ENCODE assay signal across 9 cellular contexts in the genomic region with DNA sequence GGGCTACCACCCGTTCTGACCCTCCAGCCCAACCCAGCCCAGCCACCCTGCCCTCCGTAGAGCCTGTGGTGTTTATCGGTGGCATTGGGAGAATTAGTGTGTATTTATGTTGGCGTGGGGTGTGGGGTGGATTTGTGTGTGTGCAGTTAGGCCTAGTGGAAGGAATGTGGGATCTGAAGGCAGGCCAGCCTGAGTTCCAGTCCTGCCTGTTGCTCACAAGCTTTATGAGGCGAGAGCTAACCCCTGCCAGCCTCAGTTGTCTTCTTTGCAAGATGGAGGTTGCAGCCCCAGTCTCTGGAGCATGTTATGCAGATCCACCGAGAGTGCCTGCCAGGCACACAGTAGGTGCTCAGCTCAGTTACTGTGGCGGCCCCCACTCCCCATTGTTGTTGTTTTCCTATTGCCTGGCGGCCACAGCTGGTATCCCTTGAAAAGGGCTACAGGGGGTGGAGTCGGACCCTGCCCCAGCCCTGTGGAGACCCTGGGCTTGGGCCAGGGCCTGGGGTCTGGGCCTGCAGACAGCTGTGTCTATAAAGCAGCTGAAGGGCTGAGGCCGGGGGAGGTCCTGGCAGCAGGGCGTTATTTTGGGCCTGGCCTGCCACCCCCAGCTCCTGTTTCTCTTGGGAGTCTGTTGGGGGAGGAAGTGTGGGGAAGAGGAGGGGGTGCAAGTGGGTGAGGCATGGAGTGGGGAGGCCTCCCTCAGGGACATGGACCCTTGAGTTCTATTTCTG. TPM values are rescaled to one million over a fixed set of nuclear protein-coding genes. Genes with fewer than 3 reads are reported as not detected.
A peak's percentile ranks its signal among the peaks of the same experiment; 100 is the strongest.
DNase-seq lines count a peak whose midpoint lies in the region; ATAC-seq and TF ChIP-seq lines count a peak whose summit lies in the region.
"Had no signal": no experiment of that assay in that cellular context is flagged by ENCODE, and none has a peak within 500 bp of the region (broad histone marks: within the 10 kb centered on the region; RNA-seq: fewer than 3 reads in every experiment).

No MANE protein-coding gene starts in this region.

- peaks cover 0 to 28% (median 0%) of the 10 kb centered on the region in 3 donors for H3K36me3 ChIP-seq in Peyer's patch

- H3K4me3 ChIP-seq in Peyer's patch (peak overlapping the region in 2 of 4 donors; percentile 10 to 19), fibroblast of pulmonary artery (replicated peaks; ENCODE audit: low read depth, low read length) (no peak overlapping the region)

- H3K4me3 Mint-ChIP-seq in neural crest cell: no peak overlapping the region

- DNase-seq in AG09319 (ENCODE audit: extremely low read depth, low read depth) (peak; percentile 11), Peyer's patch (peak in 1 of 3 donors; percentile 51), fibroblast of pulmonary artery (ENCODE audit: low read depth) (peak; percentile 24), neural crest cell (ENCODE audit: low read depth, low spot score) (no peak), NCI-H187 (lab: John Stamatoyannopoulos, UW) (no peak), NCI-H1417 treated with DMSO at 0.1 percent for 48 hours (lab: John Stamatoyannopoulos, UW) (no peak)
- DNase-seq: NCI-H2227 treated with DMSO at 0.1 percent for 48 hours had no signal

- H3K27ac Mint-ChIP-seq in neural crest cell (ENCODE audit: unreplicated experiment): no peak overlapping the region

- no peaks in the 10 kb centered on the region for H3K36me3 Mint-ChIP-seq in neural crest cell (ENCODE audit: low read depth)

- no peaks in the 10 kb centered on the region for H3K27me3 ChIP-seq in Peyer's patch

- H3K27me3 Mint-ChIP-seq in neural crest cell (ENCODE audit: low read depth): no peaks in the 10 kb centered on the region

- peak; percentile 33 for TF ChIP-seq CTCF in AG09319 (IDR thresholded peaks at IDR 0.05; ENCODE audit: low read depth, low read length)
- peak in 3 of 6 experiments; percentile 38 to 51 (median 47) for TF ChIP-seq CTCF in Peyer's patch (IDR thresholded peaks at IDR 0.05)
- peak; percentile 21 for TF ChIP-seq CTCF in fibroblast of pulmonary artery (IDR thresholded peaks at IDR 0.05; ENCODE audit: low read length, missing control alignments)
- TF ChIP-seq CTCF in neural crest cell (conservative IDR thresholded peaks at IDR 0.05): peak; percentile 48

- peaks cover 32% of the 10 kb centered on the region for H3K4me1 Mint-ChIP-seq in neural crest cell

- no peaks in the 10 kb centered on the region for H3K9me3 ChIP-seq in Peyer's patch

- no peak for TF ChIP-seq POLR2A in Peyer's patch (IDR thresholded peaks at IDR 0.05)

- no peaks in the 10 kb centered on the region for H3K9me3 Mint-ChIP-seq in neural crest cell

- H3K27ac ChIP-seq in Peyer's patch: peak overlapping the region in 3 of 4 donors; percentile 76 to 92 (median 91)

- H3K4me1 ChIP-seq in Peyer's patch: peaks cover 3 to 71% (median 6%) of the 10 kb centered on the region in 4 donors

- ATAC-seq in HG03439 (IDR thresholded peaks at IDR 0.05; ENCODE audit: unreplicated experiment) (no peak), HG02884 (IDR thresholded peaks at IDR 0.05; ENCODE audit: unreplicated experiment) (no peak)

RNA-seq across cellular contexts. Expression of a gene that starts 5.1 kb away (rescaled TPM):
- total RNA-seq in Peyer's patch (100 to 1,000 TPM; 104 to 339 (median 247) TPM), neural crest cell (78.4 and 82.9 TPM in 2 replicates)

RNA-seq across cellular contexts. Expression of a gene that starts 17.1 kb away (rescaled TPM):
- total RNA-seq in Peyer's patch (10 to 100 TPM; 15.7 to 72.3 (median 65.1) TPM), neural crest cell (18.2 and 21.7 TPM in 2 replicates)

RNA-seq across cellular contexts. Expression of a gene that starts 25.3 kb away (rescaled TPM):
- total RNA-seq in Peyer's patch: 10 to 100 TPM; 44.6 to 74.9 (median 57.9) TPM
- total RNA-seq in neural crest cell: 35.6 and 36.8 TPM in 2 replicates

RNA-seq across cellular contexts. Expression of a gene that starts 32.8 kb away (rescaled TPM):
- total RNA-seq in Peyer's patch (10 to 100 TPM; 14.0 to 64.0 (median 26.3) TPM), neural crest cell (not detected in 2 replicates)

RNA-seq across cellular contexts. Expression of a gene that starts 36.7 kb away (rescaled TPM):
- total RNA-seq in Peyer's patch (10 to 100 TPM in 1 of 4 donors, 1 to 10 TPM in 3; 1.4 to 28.1 (median 1.8) TPM), neural crest cell (0.84 and 0.86 TPM in 2 replicates)

Comparison
In these comparisons a context has a peak if more than half of its experiments do, and no peak if none do; other contexts are left out.
1. DNase-seq: peak in AG09319 (single experiment) and fibroblast of pulmonary artery (single experiment); none in neural crest cell (single experiment), NCI-H187 (0 of 2) and NCI-H1417 treated with DMSO at 0.1 percent for 48 hours (single experiment).